ENCODE assay signal across 1 cellular context in the genomic region with DNA sequence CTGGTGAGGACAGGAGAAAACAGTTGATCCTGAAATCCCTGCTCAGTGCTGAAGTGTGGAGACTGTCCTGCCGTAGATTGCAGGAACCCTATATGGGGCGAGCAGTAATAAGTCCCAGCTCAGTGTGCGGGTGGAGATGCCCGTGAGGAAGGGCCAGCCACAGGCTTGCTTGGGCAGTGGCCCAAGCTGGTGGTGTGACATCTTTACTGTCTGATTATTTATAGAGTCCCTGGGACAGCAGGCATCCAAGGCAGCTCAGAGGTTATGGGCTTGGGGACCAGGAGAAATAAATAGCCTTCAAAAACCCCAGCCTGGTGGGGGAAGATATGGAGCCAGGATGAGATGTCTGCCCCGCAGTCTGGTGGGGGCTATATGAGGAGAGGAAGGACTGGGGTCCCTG.
TF ChIP-seq lines count a peak whose summit lies in the region.

No MANE protein-coding gene starts in this region.

TF ChIP-seq in HEK293T, 16 proteins besides CTCF, POLR2A, EP300 and RAD21 (continued from another document):
- TF ChIP-seq PKNOX1 (IDR thresholded peaks at IDR 0.05), result no peak
- TF ChIP-seq FOXA1 (IDR thresholded peaks at IDR 0.05), result no peak
- TF ChIP-seq SUZ12 (IDR thresholded peaks at IDR 0.05), result no peak
- TF ChIP-seq CTBP1 (IDR thresholded peaks at IDR 0.05; ENCODE audit: borderline replicate concordance), result no peak
- TF ChIP-seq ARNT (IDR thresholded peaks at IDR 0.05), result no peak
TF ChIP-seq in HEK293T: peak in this region for 0.
